ENCODE assay signal across 23 cellular contexts in the genomic region with DNA sequence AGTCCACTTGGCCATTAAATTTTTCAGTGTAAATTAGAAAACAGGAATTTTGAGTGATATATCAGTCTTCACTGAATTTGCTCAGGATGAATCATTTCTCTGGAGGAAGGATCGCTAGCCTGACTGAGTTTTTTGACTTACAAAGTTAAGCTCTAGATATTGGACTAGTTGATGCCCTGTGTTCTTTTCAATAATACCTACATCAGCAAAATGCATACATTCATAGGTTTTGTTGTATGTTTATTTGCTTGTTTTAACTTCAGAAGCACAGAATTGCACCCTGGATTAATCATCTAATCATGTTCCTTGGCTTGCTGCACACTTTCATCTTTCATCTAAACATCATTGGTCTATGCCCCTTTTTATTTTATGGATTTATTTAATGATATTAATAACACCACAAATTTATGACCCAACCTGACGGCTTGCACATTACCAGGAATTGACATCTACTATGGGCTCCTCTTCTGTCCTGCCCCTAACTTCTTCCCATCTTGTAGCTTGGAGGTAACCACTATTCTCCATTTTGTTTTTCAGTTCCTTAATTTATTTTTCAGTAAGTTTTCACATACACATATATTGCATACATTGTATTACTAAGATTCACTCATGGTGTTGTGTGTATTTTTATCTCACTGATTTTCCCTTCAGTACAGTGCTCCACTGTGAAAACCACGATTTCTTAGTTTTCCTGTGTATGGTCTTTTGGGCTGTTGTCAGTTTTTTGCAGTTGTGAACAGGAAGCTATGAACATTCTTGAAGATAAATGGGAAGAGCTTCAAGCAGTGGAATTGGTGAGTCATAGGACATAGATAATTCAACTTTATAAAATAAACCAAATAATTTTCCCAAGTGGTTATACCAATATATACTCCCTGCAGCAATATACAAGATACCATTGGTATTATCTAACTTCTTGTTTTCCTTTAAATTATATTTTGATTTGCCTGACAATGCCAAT. TPM values are rescaled to one million over a fixed set of nuclear protein-coding genes. Genes with fewer than 3 reads are reported as not detected.
DNase-seq lines count a peak whose midpoint lies in the region; FAIRE-seq and TF ChIP-seq lines count a peak whose summit lies in the region.
"Had no signal": no experiment of that assay in that cellular context is flagged by ENCODE, and none has a peak within 500 bp of the region (broad histone marks: within the 10 kb centered on the region; RNA-seq: fewer than 3 reads in every experiment).

No MANE protein-coding gene starts in this region.

- no peaks in the 10 kb centered on the region for H3K27me3 ChIP-seq in astrocyte (ENCODE audit: insufficient read depth, low read length)
- H3K27me3 ChIP-seq: adrenal gland, colonic mucosa, stomach, uterus had no signal

- H3K4me1 ChIP-seq in astrocyte (ENCODE audit: insufficient read depth, low read length) = no peaks in the 10 kb centered on the region
- H3K4me1 ChIP-seq: adrenal gland, colonic mucosa, prostate gland, stomach, uterus had no signal

- H3K36me3 ChIP-seq in astrocyte (ENCODE audit: insufficient read depth, low read length) = no peaks in the 10 kb centered on the region
- H3K36me3 ChIP-seq: adrenal gland, colonic mucosa, prostate gland, stomach, uterus had no signal

- no peak overlapping the region for H3K27ac ChIP-seq in astrocyte (ENCODE audit: low read depth, low read length)
- H3K27ac ChIP-seq: adrenal gland, colonic mucosa, prostate gland, stomach, uterus had no signal

- no peaks in the 10 kb centered on the region for H3K36me3 Mint-ChIP-seq in astrocyte (ENCODE audit: low read depth, unreplicated experiment)

- H3K27ac Mint-ChIP-seq in astrocyte (ENCODE audit: unreplicated experiment) = no peak overlapping the region
- H3K27ac Mint-ChIP-seq: activated T-helper 1 cell treated with anti-CD3 and anti-CD28 coated beads, Interleukin-12 subunit alpha, Interleukin-12 subunit beta, Interleukin-2, Interleukin-4 antibody, amounts not matched to agents 30 ng/mL and 10 ng/mL and 1 ng/mL, durations not matched to agents 14 hours and 24 hours and 36 hours; IgD-negative memory B cell; nephron progenitor cell had no signal

- H3K9me3 Mint-ChIP-seq in astrocyte (ENCODE audit: unreplicated experiment) = peaks cover 3% of the 10 kb centered on the region

- no peak overlapping the region for H3K9ac ChIP-seq in astrocyte (ENCODE audit: low read length)

- no peaks in the 10 kb centered on the region for H3K9me3 ChIP-seq in astrocyte (ENCODE audit: insufficient read depth, low read depth, low read length)
- H3K9me3 ChIP-seq: adrenal gland, colonic mucosa, prostate gland, stomach, uterus had no signal

- H3K4me3 ChIP-seq in astrocyte (ENCODE audit: insufficient read depth, low read depth, low read length) = no peak overlapping the region
- H3K4me3 ChIP-seq: adrenal gland, colonic mucosa, prostate gland, stomach, uterus had no signal

- no peak overlapping the region for H3K4me3 Mint-ChIP-seq in astrocyte (ENCODE audit: unreplicated experiment)
- H3K4me3 Mint-ChIP-seq: activated T-helper 1 cell treated with anti-CD3 and anti-CD28 coated beads, Interleukin-12 subunit alpha, Interleukin-12 subunit beta, Interleukin-2, Interleukin-4 antibody, amounts not matched to agents 30 ng/mL and 10 ng/mL and 1 ng/mL, durations not matched to agents 14 hours and 24 hours and 36 hours; nephron progenitor cell had no signal

- H3K27me3 Mint-ChIP-seq in astrocyte (ENCODE audit: low read depth, unreplicated experiment) = no peaks in the 10 kb centered on the region
- H3K27me3 Mint-ChIP-seq: IgD-negative memory B cell had no signal

- TF ChIP-seq CTCF in astrocyte (IDR thresholded peaks at IDR 0.05; ENCODE audit: insufficient read depth, low read depth, low read length) = no peak
- no peak for TF ChIP-seq CTCF in GM10266 (IDR thresholded peaks at IDR 0.05; ENCODE audit: control insufficient read depth, insufficient read depth, low read depth, missing control alignments)

- no peaks in the 10 kb centered on the region for H3K79me2 ChIP-seq in astrocyte (ENCODE audit: insufficient read depth, low read length)

- DNase-seq in A172 (ENCODE audit: low spot score) (peak; percentile 24), GF-D8 (lab: John Stamatoyannopoulos, UW) (peak; percentile 55), KBM-7 (peak; percentile 28), astrocyte (ENCODE audit: low read depth) (peak; percentile 29), GM10266 (ENCODE audit: extremely low spot score) (no peak), hippocampal formation (lab: John Stamatoyannopoulos, UW) (no peak), activated gamma-delta T cell (lab: John Stamatoyannopoulos, UW) (no peak)
- no peak for DNase-seq in stimulated activated naive CD4-positive, alpha-beta T cell (lab: John Stamatoyannopoulos, UW)
- DNase-seq: ACHN, adrenal gland, colonic mucosa, glutamatergic neuron, mammary epithelial cell, NCI-H146, NCI-H446, nephron progenitor cell, stomach, uterus had no signal

- H4K20me1 ChIP-seq in astrocyte (ENCODE audit: insufficient read depth, low read length) = no peaks in the 10 kb centered on the region

- H2AFZ ChIP-seq in astrocyte (ENCODE audit: low read depth, low read length) = no peak overlapping the region

- in situ Hi-C loops in KBM-7 (cut with MboI; ENCODE audit: low pct_unique_long_range_greater_than_20kb, low sequenced_read_pairs) = no loop called here

- no peak for FAIRE-seq in astrocyte (lab: Jason Lieb, UNC)
- FAIRE-seq: islet of Langerhans, TTC549 had no signal

- H3K4me1 Mint-ChIP-seq in astrocyte (ENCODE audit: low read depth, unreplicated experiment) = peaks cover 16% of the 10 kb centered on the region
- H3K4me1 Mint-ChIP-seq: nephron progenitor cell had no signal

- no peak overlapping the region for H3K4me2 ChIP-seq in astrocyte (ENCODE audit: low read length)

RNA-seq across cellular contexts. Expression of a gene that starts 23.3 kb away (rescaled TPM):
- 144 and 290 TPM in 2 replicates for total RNA-seq in A172 (2014; rRNA removed; shearing (Covaris generic))
- 186 and 209 TPM in 2 replicates for total RNA-seq in astrocyte

RNA-seq across cellular contexts. Expression of a gene that starts 32.4 kb away (rescaled TPM):
- total RNA-seq in A172 (2014; rRNA removed; shearing (Covaris generic)) = 5.9 and 6.8 TPM in 2 replicates
- total RNA-seq in astrocyte = 24.0 and 25.6 TPM in 2 replicates

RNA-seq across cellular contexts. Expression of a gene that starts 35.2 kb away (rescaled TPM):
- 64.1 and 83.7 TPM in 2 replicates for total RNA-seq in A172 (2014; rRNA removed; shearing (Covaris generic))
- 58.0 and 59.2 TPM in 2 replicates for total RNA-seq in astrocyte

Comparison
In these comparisons a context has a peak if more than half of its experiments do, and no peak if none do; other contexts are left out.
1. DNase-seq: peak in A172 (single experiment), GF-D8 (single experiment), KBM-7 (single experiment) and astrocyte (single experiment); none in stimulated activated naive CD4-positive, alpha-beta T cell (0 of 6), GM10266 (single experiment), hippocampal formation (0 of 2) and activated gamma-delta T cell (single experiment).